18 cellular contexts compared by ENCODE assay signal in genomic region chr18:67845035-67845434, GRCh38.
A peak's percentile ranks its signal among the peaks of the same experiment; 100 is the strongest.
DNase-seq lines count a peak whose midpoint lies in the region; ATAC-seq and TF ChIP-seq lines count a peak whose summit lies in the region.
"Had no signal": no experiment of that assay in that cellular context is flagged by ENCODE, and none has a peak within 500 bp of the region (broad histone marks: within the 10 kb centered on the region; RNA-seq: fewer than 3 reads in every experiment).

No MANE protein-coding gene starts in this region.

- no peak overlapping the region for H3K4me3 Mint-ChIP-seq in chondrocyte (ENCODE audit: unreplicated experiment)
- H3K4me3 Mint-ChIP-seq: WTC11 had no signal

- TF ChIP-seq CTCF in C4-2B (conservative IDR thresholded peaks at IDR 0.05) (0 out of 2 replicates have a peak, but pooled peaks have one; percentile 15), chondrocyte (IDR thresholded peaks at IDR 0.05) (peak; percentile 60), thyroid gland (IDR thresholded peaks at IDR 0.05) (no peak)

- ATAC-seq in left lobe of liver = peak; percentile 69
- no peak for ATAC-seq in GM19397 (IDR thresholded peaks at IDR 0.05; ENCODE audit: unreplicated experiment)
- ATAC-seq: WTC11 had no signal

- H3K27ac ChIP-seq in C4-2B = no peak overlapping the region
- H3K27ac ChIP-seq in thyroid gland = no peak overlapping the region
- H3K27ac ChIP-seq: BLaER1, uterus had no signal

- H3K36me3 Mint-ChIP-seq in chondrocyte (ENCODE audit: low read depth) = peaks cover 2% of the 10 kb centered on the region
- H3K36me3 Mint-ChIP-seq: WTC11 had no signal

- no peak overlapping the region for H3K27ac Mint-ChIP-seq in chondrocyte (ENCODE audit: unreplicated experiment)
- H3K27ac Mint-ChIP-seq: WTC11 had no signal

- H3K4me3 ChIP-seq in thyroid gland (replicated peaks in 1 of 3) = no peak overlapping the region
- H3K4me3 ChIP-seq: BLaER1, uterus had no signal

- H3K27me3 ChIP-seq in thyroid gland = no peaks in the 10 kb centered on the region
- H3K27me3 ChIP-seq: BLaER1, uterus had no signal

- no peak for TF ChIP-seq POLR2A in thyroid gland (IDR thresholded peaks at IDR 0.05)

- H3K36me3 ChIP-seq in thyroid gland = no peaks in the 10 kb centered on the region
- H3K36me3 ChIP-seq: BLaER1, uterus had no signal

- no peaks in the 10 kb centered on the region for H3K9me3 ChIP-seq in thyroid gland
- H3K9me3 ChIP-seq: BLaER1, uterus had no signal

- no peaks in the 10 kb centered on the region for H3K4me1 Mint-ChIP-seq in chondrocyte (ENCODE audit: low read depth)

- no peaks in the 10 kb centered on the region for H3K27me3 Mint-ChIP-seq in chondrocyte (ENCODE audit: low read depth)

- no peaks in the 10 kb centered on the region for H3K4me1 ChIP-seq in thyroid gland
- H3K4me1 ChIP-seq: BLaER1, uterus had no signal

- peaks cover 15% of the 10 kb centered on the region for H3K9me3 Mint-ChIP-seq in chondrocyte (ENCODE audit: low read depth)

- peak; percentile 44 for DNase-seq in LHCN-M2 (ENCODE audit: low read depth)
- DNase-seq in chondrocyte (ENCODE audit: low spot score) = no peak
- DNase-seq in left lobe of liver (ENCODE audit: low spot score) = no peak
- no peak for DNase-seq in activated CD4-positive, alpha-beta T cell treated with anti-CD3 and anti-CD28 coated beads for 48 hours
- DNase-seq in retina = no peak
- no peak for DNase-seq in thyroid gland
- DNase-seq: activated effector memory CD4-positive, alpha-beta T cell treated with anti-CD3 and anti-CD28 coated beads, Interleukin-2, amount 50 U/mL, for 16 hours; aorta; DMS79 treated with DMSO at 0.1 percent for 48 hours; NCI-H1105; nucleus accumbens; small intestine; stimulated activated naive CD4-positive, alpha-beta T cell; uterus had no signal

- intact Hi-C loops in thyroid gland (cut with DNase I) = no loop called here

Comparison
In these comparisons a context has a peak if more than half of its experiments do, and no peak if none do; other contexts are left out.
1. CTCF ChIP-seq: peak in C4-2B (single experiment) and chondrocyte (single experiment); none in thyroid gland (0 of 6).